In the genomic region with DNA sequence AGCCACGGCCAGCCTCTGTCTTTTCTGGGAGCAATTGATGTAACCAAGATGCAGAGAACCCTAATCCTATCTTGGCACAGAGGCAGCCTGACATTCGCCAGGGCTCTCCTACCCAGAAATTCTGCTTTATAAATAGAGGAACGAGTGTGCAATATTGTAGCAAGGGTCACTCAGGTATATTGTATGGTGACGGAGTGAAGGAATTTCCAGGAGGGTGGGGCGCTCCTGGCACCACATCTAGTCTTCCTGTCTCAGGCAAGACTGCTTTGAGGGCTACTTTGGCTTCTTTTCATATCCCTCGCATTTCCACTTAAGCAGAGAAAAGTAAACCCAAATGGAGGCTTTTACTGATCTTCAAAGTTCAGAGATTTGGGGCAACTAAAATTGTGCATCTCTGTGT, we compare ENCODE assay signal across 32 cellular contexts.
"Had no signal": no experiment of that assay in that cellular context is flagged by ENCODE, and none has a peak within 500 bp of the region (broad histone marks: within the 10 kb centered on the region; RNA-seq: fewer than 3 reads in every experiment).

No MANE protein-coding gene starts in this region.

- H3K36me3 ChIP-seq: brain microvascular endothelial cell, cardiac muscle cell, colonic mucosa, esophagus muscularis mucosa, gastrocnemius medialis, WERI-Rb-1 had no signal

- H3K9me3 ChIP-seq: colonic mucosa, gastrocnemius medialis had no signal

- DNase-seq: activated B cell treated with CpG ODN at 0.5 μM for 24 hours; activated CD4-positive, alpha-beta memory T cell treated with anti-CD3 and anti-CD28 coated beads for 36 hours; activated CD4-positive, alpha-beta T cell treated with anti-CD3 and anti-CD28 coated beads for 48 hours; activated CD4-positive, alpha-beta T cell treated with anti-CD3 and anti-CD28 coated beads, Interleukin-2, amount 50 U/mL, for 1 hour; activated CD8-positive, alpha-beta memory T cell treated with anti-CD3 and anti-CD28 coated beads, Interleukin-2, amount 10 ng/mL, durations not matched to agents 7 days and 5 days; activated CD8-positive, alpha-beta memory T cell treated with anti-CD3 and anti-CD28 coated beads, Interleukin-2, amount 50 U/mL, for 4 hours; activated CD8-positive, alpha-beta T cell treated with anti-CD3 and anti-CD28 coated beads, Interleukin-2, amount 10 ng/mL, durations not matched to agents 7 days and 5 days; activated gamma-delta T cell; activated naive CD4-positive, alpha-beta T cell; activated naive CD4-positive, alpha-beta T cell treated with anti-CD3 and anti-CD28 coated beads, Interleukin-2, amount 50 U/mL, for 16 hours; activated T-cell treated with anti-CD3 and anti-CD28 coated beads, Interleukin-2, amount 50 U/mL, for 1 hour; activated T-cell treated with anti-CD3 and anti-CD28 coated beads, Interleukin-2, amount 50 U/mL, for 72 hours; amniotic stem cell; anterior cingulate cortex; brain microvascular endothelial cell; central memory CD4-positive, alpha-beta T cell; cerebellar nuclear complex; colonic mucosa; effector CD8-positive, alpha-beta T cell; gastrocnemius medialis; glutamatergic neuron; T-helper 1 cell; T-helper 17 cell; T1000; WERI-Rb-1 had no signal

- H3K27me3 ChIP-seq: brain microvascular endothelial cell, cardiac muscle cell, colonic mucosa, gastrocnemius medialis had no signal

- ATAC-seq: activated CD4-positive, CD25-positive, alpha-beta regulatory T cell treated with anti-CD3 and anti-CD28 coated beads, Interleukin-2, amount 50 U/mL, for 24 hours; activated CD8-positive, alpha-beta memory T cell treated with anti-CD3 and anti-CD28 coated beads, Interleukin-2, amount 10 ng/mL, durations not matched to agents 7 days and 5 days; activated CD8-positive, alpha-beta T cell treated with anti-CD3 and anti-CD28 coated beads, Interleukin-2, amount 10 ng/mL, durations not matched to agents 7 days and 5 days; activated T-cell treated with anti-CD3 and anti-CD28 coated beads, Interleukin-2, amount 50 U/mL, for 72 hours; gastrocnemius medialis; T-helper 17 cell had no signal

- H3K27ac ChIP-seq: brain microvascular endothelial cell, cardiac muscle cell, colonic mucosa, esophagus muscularis mucosa, foreskin keratinocyte, gastrocnemius medialis, WERI-Rb-1 had no signal

- H3K4me1 ChIP-seq: colonic mucosa, esophagus muscularis mucosa, foreskin keratinocyte, gastrocnemius medialis had no signal

- FAIRE-seq: astrocyte, endometrium, endothelial cell of umbilical vein had no signal

- H3K4me3 ChIP-seq: cardiac muscle cell, colonic mucosa, esophagus muscularis mucosa, gastrocnemius medialis had no signal
